16 cellular contexts compared by ENCODE assay signal in the genomic region with DNA sequence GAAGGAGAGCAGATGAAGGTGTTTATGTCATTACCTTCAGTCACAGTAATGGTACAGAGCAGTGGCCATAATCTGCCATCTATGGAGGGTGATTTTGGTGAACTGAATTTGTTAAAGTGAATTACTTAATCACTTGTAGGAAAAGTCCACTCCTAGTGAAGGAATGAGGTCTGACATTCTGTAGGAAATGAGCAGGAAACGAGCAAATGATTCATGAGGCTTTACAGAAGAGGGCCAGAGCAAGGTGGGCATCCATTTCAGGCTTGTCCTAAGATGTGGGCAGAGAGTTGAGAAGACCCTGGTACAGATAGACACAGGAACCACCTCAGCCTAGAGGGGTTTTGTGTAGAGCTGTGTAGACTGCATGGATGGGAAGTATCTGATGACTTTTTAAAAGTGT. TPM values are rescaled to one million over a fixed set of nuclear protein-coding genes. Genes with fewer than 3 reads are reported as not detected.
DNase-seq lines count a peak whose midpoint lies in the region; ATAC-seq and TF ChIP-seq lines count a peak whose summit lies in the region.
"Had no signal": no experiment of that assay in that cellular context is flagged by ENCODE, and none has a peak within 500 bp of the region (broad histone marks: within the 10 kb centered on the region; RNA-seq: fewer than 3 reads in every experiment).

No MANE protein-coding gene starts in this region.

- H3K27me3 ChIP-seq in esophagus squamous epithelium, result no peaks in the 10 kb centered on the region
- H3K27me3 ChIP-seq in HAP-1 (ENCODE audit: low read depth), result no peaks in the 10 kb centered on the region
- H3K27me3 ChIP-seq: BLaER1 treated with 17β-estradiol and CSF1 and Interleukin-3, amounts not matched to agents 10 nM and 100 nM had no signal

- H3K9me3 ChIP-seq in HEK293 (ENCODE audit: control insufficient read depth, insufficient read depth, low read depth, low read length) (no peaks in the 10 kb centered on the region), esophagus squamous epithelium (no peaks in the 10 kb centered on the region), HAP-1 (no peaks in the 10 kb centered on the region)
- H3K9me3 ChIP-seq: BLaER1 treated with 17β-estradiol and CSF1 and Interleukin-3, amounts not matched to agents 10 nM and 100 nM had no signal

- intact Hi-C loops in activated CD4-positive, alpha-beta memory T cell treated with anti-CD3 and anti-CD28 coated beads for 36 hours (cut with micrococcal nuclease), result no loop called here
- intact Hi-C loops in esophagus squamous epithelium (cut with DNase I), result no loop called here

- TF ChIP-seq POLR2A in esophagus squamous epithelium (IDR thresholded peaks at IDR 0.05), result no peak

- no peak overlapping the region for H3K4me3 ChIP-seq in HEK293 (ENCODE audit: low read depth, low read length)
- H3K4me3 ChIP-seq in esophagus squamous epithelium, result no peak overlapping the region
- no peak overlapping the region for H3K4me3 ChIP-seq in HAP-1
- H3K4me3 ChIP-seq: BLaER1 treated with 17β-estradiol and CSF1 and Interleukin-3, amounts not matched to agents 10 nM and 100 nM; K562 had no signal

- no peaks in the 10 kb centered on the region for H3K4me1 Mint-ChIP-seq in activated CD4-positive, alpha-beta memory T cell treated with anti-CD3 and anti-CD28 coated beads for 36 hours (ENCODE audit: low read depth)
- peaks cover 2% of the 10 kb centered on the region for H3K4me1 Mint-ChIP-seq in activated CD4-positive, alpha-beta memory T cell treated with anti-CD3 and anti-CD28 coated beads, Interleukin-2, amount 10 ng/mL, durations not matched to agents 7 days and 5 days
- no peaks in the 10 kb centered on the region for H3K4me1 Mint-ChIP-seq in activated naive CD8-positive, alpha-beta T cell treated with anti-CD3 and anti-CD28 coated beads, Interleukin-2, amount 50 U/mL, for 24 hours
- no peaks in the 10 kb centered on the region for H3K4me1 Mint-ChIP-seq in nephron progenitor cell

- in situ Hi-C loops in HAP-1 (cut with MboI; ENCODE audit: low sequenced_read_pairs), result no loop called here

- H3K27ac Mint-ChIP-seq in activated CD4-positive, alpha-beta memory T cell treated with anti-CD3 and anti-CD28 coated beads for 36 hours, result peak overlapping the region; percentile 66
- no peak overlapping the region for H3K27ac Mint-ChIP-seq in activated CD4-positive, alpha-beta memory T cell treated with anti-CD3 and anti-CD28 coated beads, Interleukin-2, amount 10 ng/mL, durations not matched to agents 7 days and 5 days
- peak overlapping the region; percentile 43 for H3K27ac Mint-ChIP-seq in activated naive CD8-positive, alpha-beta T cell treated with anti-CD3 and anti-CD28 coated beads, Interleukin-2, amount 50 U/mL, for 24 hours
- H3K27ac Mint-ChIP-seq in nephron progenitor cell, result peak overlapping the region; percentile 57

- peaks cover 70 to 97% of the 10 kb centered on the region in 2 experiments for H3K36me3 ChIP-seq in HEK293 (ENCODE audit: control insufficient read depth in 2 of 2, insufficient read depth in 1 of 2, low read length in 2 of 2)
- H3K36me3 ChIP-seq in esophagus squamous epithelium, result peaks cover 44 to 93% (median 62%) of the 10 kb centered on the region in 3 donors
- H3K36me3 ChIP-seq in HAP-1 (replicated peaks), result peaks cover 87% of the 10 kb centered on the region

- POLR2A ChIA-PET in activated CD4-positive, alpha-beta memory T cell treated with anti-CD3 and anti-CD28 coated beads for 36 hours (lab: Charles Lee), result interaction anchor here (0.6 kb wide), 1 partner anchor 66 kb away, joined by 4 read pairs; no protein-coding TSS in a partner anchor
- POLR2A ChIA-PET in activated CD4-positive, alpha-beta memory T cell treated with anti-CD3 and anti-CD28 coated beads, Interleukin-2, amount 10 ng/mL, durations not matched to agents 7 days and 5 days (lab: Charles Lee), result no interaction called here
- POLR2A ChIA-PET in HEK293 (lab: Yijun Ruan, JAX), result no interaction called here

- H3K27me3 Mint-ChIP-seq in activated CD4-positive, alpha-beta memory T cell treated with anti-CD3 and anti-CD28 coated beads for 36 hours, result no peaks in the 10 kb centered on the region
- no peaks in the 10 kb centered on the region for H3K27me3 Mint-ChIP-seq in activated CD4-positive, alpha-beta memory T cell treated with anti-CD3 and anti-CD28 coated beads, Interleukin-2, amount 10 ng/mL, durations not matched to agents 7 days and 5 days
- H3K27me3 Mint-ChIP-seq in activated naive CD8-positive, alpha-beta T cell treated with anti-CD3 and anti-CD28 coated beads, Interleukin-2, amount 50 U/mL, for 24 hours, result no peaks in the 10 kb centered on the region
- peaks cover 3% of the 10 kb centered on the region for H3K27me3 Mint-ChIP-seq in nephron progenitor cell (ENCODE audit: low read depth, poor library complexity)

- TF ChIP-seq CTCF in HEK293 (tag by site-specific recombination; IDR thresholded peaks at IDR 0.05) (no peak), nephron progenitor cell (IDR thresholded peaks at IDR 0.05) (no peak), esophagus squamous epithelium (IDR thresholded peaks at IDR 0.05) (no peak)

- DNase-seq in activated CD4-positive, alpha-beta memory T cell treated with anti-CD3 and anti-CD28 coated beads for 36 hours, result no peak
- DNase-seq in activated CD4-positive, alpha-beta memory T cell treated with anti-CD3 and anti-CD28 coated beads, Interleukin-2, amount 10 ng/mL, durations not matched to agents 7 days and 5 days, result no peak
- DNase-seq in activated naive CD8-positive, alpha-beta T cell treated with anti-CD3 and anti-CD28 coated beads, Interleukin-2, amount 50 U/mL, for 24 hours, result no peak
- DNase-seq in nephron progenitor cell, result no peak
- no peak for DNase-seq in esophagus squamous epithelium (lab: John Stamatoyannopoulos, UW)
- no peak for DNase-seq in HAP-1 (ENCODE audit: low spot score in 2 of 2)
- DNase-seq: 8988T, DMS53, HCEC 1CT, NCI-H1436, NCI-H2081, NCI-H510A treated with DMSO at 0.1 percent for 48 hours had no signal

- H3K36me3 Mint-ChIP-seq in activated CD4-positive, alpha-beta memory T cell treated with anti-CD3 and anti-CD28 coated beads for 36 hours, result peaks cover 74% of the 10 kb centered on the region
- peaks cover 78% of the 10 kb centered on the region for H3K36me3 Mint-ChIP-seq in activated CD4-positive, alpha-beta memory T cell treated with anti-CD3 and anti-CD28 coated beads, Interleukin-2, amount 10 ng/mL, durations not matched to agents 7 days and 5 days (ENCODE audit: low read depth)
- H3K36me3 Mint-ChIP-seq in activated naive CD8-positive, alpha-beta T cell treated with anti-CD3 and anti-CD28 coated beads, Interleukin-2, amount 50 U/mL, for 24 hours (ENCODE audit: low read depth), result peaks cover 74% of the 10 kb centered on the region
- peaks cover 85% of the 10 kb centered on the region for H3K36me3 Mint-ChIP-seq in nephron progenitor cell (ENCODE audit: low read depth)

- H3K27ac ChIP-seq in HEK293 (ENCODE audit: extremely low read depth, low read depth, low read length) (peak overlapping the region; percentile 22; the same call in 1 of the 2 replicates), esophagus squamous epithelium (no peak overlapping the region)
- H3K27ac ChIP-seq: BLaER1 treated with 17β-estradiol and CSF1 and Interleukin-3, amounts not matched to agents 10 nM and 100 nM had no signal

- ATAC-seq in activated naive CD8-positive, alpha-beta T cell treated with anti-CD3 and anti-CD28 coated beads, Interleukin-2, amount 50 U/mL, for 24 hours, result no peak
- ATAC-seq in HG03045 (IDR thresholded peaks at IDR 0.05; ENCODE audit: unreplicated experiment), result no peak
- ATAC-seq: K562 had no signal

- H3K4me1 ChIP-seq in HEK293 (ENCODE audit: control insufficient read depth, insufficient read depth, low read length) (no peaks in the 10 kb centered on the region), esophagus squamous epithelium (peaks cover 0 to 17% (median 0%) of the 10 kb centered on the region in 3 donors), HAP-1 (no peaks in the 10 kb centered on the region)

- 80 to 100% methylated on average over 1 of the region's 1 CpG for WGBS in esophagus squamous epithelium, 2 donors

- H3K9me3 Mint-ChIP-seq in activated CD4-positive, alpha-beta memory T cell treated with anti-CD3 and anti-CD28 coated beads for 36 hours, result no peaks in the 10 kb centered on the region
- no peaks in the 10 kb centered on the region for H3K9me3 Mint-ChIP-seq in activated CD4-positive, alpha-beta memory T cell treated with anti-CD3 and anti-CD28 coated beads, Interleukin-2, amount 10 ng/mL, durations not matched to agents 7 days and 5 days
- H3K9me3 Mint-ChIP-seq in activated naive CD8-positive, alpha-beta T cell treated with anti-CD3 and anti-CD28 coated beads, Interleukin-2, amount 50 U/mL, for 24 hours, result no peaks in the 10 kb centered on the region
- H3K9me3 Mint-ChIP-seq in nephron progenitor cell, result no peaks in the 10 kb centered on the region

- H3K4me3 Mint-ChIP-seq in activated CD4-positive, alpha-beta memory T cell treated with anti-CD3 and anti-CD28 coated beads for 36 hours, result no peak overlapping the region
- H3K4me3 Mint-ChIP-seq in activated CD4-positive, alpha-beta memory T cell treated with anti-CD3 and anti-CD28 coated beads, Interleukin-2, amount 10 ng/mL, durations not matched to agents 7 days and 5 days, result no peak overlapping the region
- H3K4me3 Mint-ChIP-seq in activated naive CD8-positive, alpha-beta T cell treated with anti-CD3 and anti-CD28 coated beads, Interleukin-2, amount 50 U/mL, for 24 hours, result no peak overlapping the region
- H3K4me3 Mint-ChIP-seq in nephron progenitor cell, result no peak overlapping the region

- CTCF ChIA-PET in activated CD4-positive, alpha-beta memory T cell treated with anti-CD3 and anti-CD28 coated beads for 36 hours (lab: Charles Lee), result no interaction called here
- CTCF ChIA-PET in activated CD4-positive, alpha-beta memory T cell treated with anti-CD3 and anti-CD28 coated beads, Interleukin-2, amount 10 ng/mL, durations not matched to agents 7 days and 5 days (lab: Charles Lee), result no interaction called here
- CTCF ChIA-PET in HEK293 (lab: Yijun Ruan, JAX), result interaction anchor here (1.2 to 1.7 kb wide), 2 partner anchors 17 to 72 kb away, joined by 3 to 8 read pairs; no protein-coding TSS in a partner anchor

TF ChIP-seq in HEK293, 187 proteins besides CTCF, POLR2A, EP300 and RAD21:
- TF ChIP-seq ZNF311 (tag by site-specific recombination; IDR thresholded peaks at IDR 0.05; ENCODE audit: borderline replicate concordance) (no peak), ZNF175 (tag by site-specific recombination; IDR thresholded peaks at IDR 0.05) (no peak), ZNF768 (tag by site-specific recombination; IDR thresholded peaks at IDR 0.05) (no peak)

RNA-seq across cellular contexts. Expression of gene SGSM3, which starts 6.0 kb away (rescaled TPM):
- 10 to 100 TPM; 53.2 to 55.4 TPM for total RNA-seq in activated CD4-positive, alpha-beta memory T cell treated with anti-CD3 and anti-CD28 coated beads for 36 hours
- total RNA-seq in activated CD4-positive, alpha-beta memory T cell treated with anti-CD3 and anti-CD28 coated beads, Interleukin-2, amount 10 ng/mL, durations not matched to agents 7 days and 5 days, result 10 to 100 TPM; 70.0 to 72.2 TPM
- 10 to 100 TPM; 36.7 to 51.4 (median 46.8) TPM for total RNA-seq in esophagus squamous epithelium

RNA-seq across cellular contexts. Expression of gene ADSL, which starts 18.1 kb away (rescaled TPM):
- total RNA-seq in activated CD4-positive, alpha-beta memory T cell treated with anti-CD3 and anti-CD28 coated beads for 36 hours, result 100 to 1,000 TPM; 143 to 146 TPM
- total RNA-seq in activated CD4-positive, alpha-beta memory T cell treated with anti-CD3 and anti-CD28 coated beads, Interleukin-2, amount 10 ng/mL, durations not matched to agents 7 days and 5 days, result 100 to 1,000 TPM in 1 of 2 experiments, 10 to 100 TPM in 1; 95.0 to 105 TPM
- total RNA-seq in esophagus squamous epithelium, result 10 to 100 TPM; 32.0 to 98.1 (median 77.8) TPM
